27 cellular contexts compared by ENCODE assay signal in the genomic region with DNA sequence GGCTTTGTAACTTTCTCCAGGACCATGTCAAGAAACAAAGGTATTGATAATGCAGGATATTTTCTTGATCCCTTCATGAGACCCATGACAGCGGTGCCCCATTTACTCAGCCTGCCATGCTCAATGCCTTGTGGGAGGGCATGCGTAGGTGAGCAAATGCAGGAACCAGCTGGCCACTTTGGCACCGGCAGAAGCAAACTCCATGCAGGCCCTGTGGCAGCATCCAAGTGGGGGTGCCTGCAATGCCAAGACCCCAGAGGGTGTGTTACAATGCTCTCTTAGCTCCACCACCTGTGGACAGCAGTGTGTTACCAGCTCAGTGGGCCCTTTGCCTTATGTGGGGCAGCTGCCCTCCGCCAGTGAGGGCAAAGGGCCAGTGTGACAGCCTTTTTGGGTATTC.
"Had no signal": no experiment of that assay in that cellular context is flagged by ENCODE, and none has a peak within 500 bp of the region (broad histone marks: within the 10 kb centered on the region; RNA-seq: fewer than 3 reads in every experiment).

No MANE protein-coding gene starts in this region.

- H2AFZ ChIP-seq: neural progenitor cell had no signal

- H3K4me2 ChIP-seq: neural progenitor cell had no signal

- ATAC-seq: natural killer cell; pancreas; psoas muscle; right cardiac atrium; right lobe of liver; stimulated activated effector memory CD8-positive, alpha-beta T cell treated with anti-CD3 and anti-CD28 coated beads, Interleukin-12 subunit alpha, Interleukin-12 subunit beta, amount 100 ng/mL, for 72 hours; stimulated activated naive B cell treated with anti-CD40 and anti-IgM and Interleukin-4, amounts not matched to agents 10 μg/mL and 1 μg/mL and 100 μg/mL, for 72 hours had no signal

- H3K27me3 ChIP-seq: neural progenitor cell, neutrophil, pancreas, right lobe of liver, sigmoid colon, stomach, thyroid gland, tibial nerve, upper lobe of left lung, vagina had no signal

- H3K4me1 Mint-ChIP-seq: neural progenitor cell had no signal

- DNase-seq: natural killer cell; nucleus accumbens; psoas muscle; right lobe of liver; sigmoid colon; small intestine; stimulated activated CD4-positive, alpha-beta T cell treated with anti-CD3 and anti-CD28 coated beads, Interleukin-15, amount 100 ng/mL, for 24 hours; stimulated activated CD4-positive, alpha-beta T cell treated with anti-CD3 and anti-CD28 coated beads, Interleukin-2, amount 100 ng/mL, for 24 hours; stimulated activated CD4-positive, alpha-beta T cell treated with anti-CD3 and anti-CD28 coated beads, Interleukin-2, amount 100 ng/mL, for 48 hours; stimulated activated CD4-positive, alpha-beta T cell treated with anti-CD3 and anti-CD28 coated beads, Interleukin-4, amount 100 ng/mL, for 24 hours; stimulated activated naive B cell treated with anti-CD40 and anti-IgM and Interleukin-4, amounts not matched to agents 10 μg/mL and 1 μg/mL and 100 μg/mL, for 72 hours; stimulated activated naive CD4-positive, alpha-beta T cell treated with Interleukin-2 at 50 U/mL for 16 hours; stomach; thyroid gland; trophoblast cell; upper lobe of left lung had no signal

- H3K4me1 ChIP-seq: neural progenitor cell, pancreas, psoas muscle, right lobe of liver, stomach, thyroid gland, tibial nerve, upper lobe of left lung, vagina had no signal

- H3K27ac Mint-ChIP-seq: natural killer cell; nephron; neural progenitor cell; progenitor cell of endocrine pancreas; stimulated activated effector memory CD8-positive, alpha-beta T cell treated with anti-CD3 and anti-CD28 coated beads, Interleukin-12 subunit alpha, Interleukin-12 subunit beta, amount 100 ng/mL, for 72 hours; stimulated activated naive B cell treated with anti-CD40 and anti-IgM and Interleukin-4, amounts not matched to agents 10 μg/mL and 1 μg/mL and 100 μg/mL, for 72 hours; stimulated activated naive CD8-positive, alpha-beta T cell treated with anti-CD3 and anti-CD28 coated beads, Interleukin-15, Interleukin-2, amounts not matched to agents 100 ng/mL and 50 ng/mL, for 24 hours had no signal

- H3K9ac ChIP-seq: neural progenitor cell had no signal

- H3K9me3 ChIP-seq: neutrophil, pancreas, psoas muscle, right lobe of liver, sigmoid colon, stomach, thoracic aorta, thyroid gland, tibial nerve, upper lobe of left lung, vagina had no signal

- H3K4me3 ChIP-seq: neural progenitor cell, pancreas, psoas muscle, right lobe of liver, sigmoid colon, stomach, thoracic aorta, thyroid gland, tibial nerve, upper lobe of left lung, vagina had no signal

- H3K36me3 Mint-ChIP-seq: natural killer cell; neural progenitor cell; stimulated activated effector memory CD8-positive, alpha-beta T cell treated with anti-CD3 and anti-CD28 coated beads, Interleukin-12 subunit alpha, Interleukin-12 subunit beta, amount 100 ng/mL, for 72 hours had no signal

- H3K36me3 ChIP-seq: neural progenitor cell, neutrophil, pancreas, right lobe of liver, sigmoid colon, thoracic aorta, thyroid gland, upper lobe of left lung, vagina had no signal

- H3K27ac ChIP-seq: neural progenitor cell, neutrophil, pancreas, psoas muscle, right lobe of liver, sigmoid colon, stomach, thoracic aorta, thyroid gland, tibial nerve, upper lobe of left lung, vagina had no signal

- H3K27me3 Mint-ChIP-seq: progenitor cell of endocrine pancreas; stimulated activated naive B cell treated with anti-CD40 and anti-IgM and Interleukin-4, amounts not matched to agents 10 μg/mL and 1 μg/mL and 100 μg/mL, for 72 hours; stimulated activated naive CD8-positive, alpha-beta T cell treated with anti-CD3 and anti-CD28 coated beads, Interleukin-15, Interleukin-2, amounts not matched to agents 100 ng/mL and 50 ng/mL, for 24 hours had no signal

- H3K9me3 Mint-ChIP-seq: natural killer cell; nephron; neural progenitor cell; stimulated activated effector memory CD8-positive, alpha-beta T cell treated with anti-CD3 and anti-CD28 coated beads, Interleukin-12 subunit alpha, Interleukin-12 subunit beta, amount 100 ng/mL, for 72 hours; stimulated activated naive CD8-positive, alpha-beta T cell treated with anti-CD3 and anti-CD28 coated beads, Interleukin-15, Interleukin-2, amounts not matched to agents 100 ng/mL and 50 ng/mL, for 24 hours had no signal

- H3K4me3 Mint-ChIP-seq: natural killer cell; nephron; neural progenitor cell; stimulated activated effector memory CD8-positive, alpha-beta T cell treated with anti-CD3 and anti-CD28 coated beads, Interleukin-12 subunit alpha, Interleukin-12 subunit beta, amount 100 ng/mL, for 72 hours; stimulated activated naive B cell treated with anti-CD40 and anti-IgM and Interleukin-4, amounts not matched to agents 10 μg/mL and 1 μg/mL and 100 μg/mL, for 72 hours; stimulated activated naive CD8-positive, alpha-beta T cell treated with anti-CD3 and anti-CD28 coated beads, Interleukin-15, Interleukin-2, amounts not matched to agents 100 ng/mL and 50 ng/mL, for 24 hours had no signal
